1 cellular context compared by ENCODE assay signal in genomic region chr9:124309665-124310064, GRCh38.
TF ChIP-seq lines count a peak whose summit lies in the region.

No MANE protein-coding gene starts in this region.

TF ChIP-seq in SK-N-SH, 30 proteins besides CTCF, POLR2A, EP300 and RAD21 (continued from another document):
- TF ChIP-seq ZBTB33 (IDR thresholded peaks at IDR 0.05; ENCODE audit: borderline replicate concordance, low read depth) (peak; percentile 69; the same call in 1 of the 2 replicates), MAX (IDR thresholded peaks at IDR 0.05; ENCODE audit: low read depth) (peak; percentile 71; the same call in 1 of the 2 replicates), NFIC (IDR thresholded peaks at IDR 0.05; ENCODE audit: borderline replicate concordance) (peak; percentile 98)
